9 cellular contexts compared by ENCODE assay signal in genomic region chr5:39057745-39058144, GRCh38. TPM values are rescaled to one million over a fixed set of nuclear protein-coding genes. Genes with fewer than 3 reads are reported as not detected.
DNase-seq lines count a peak whose midpoint lies in the region; ATAC-seq and TF ChIP-seq lines count a peak whose summit lies in the region.
"Had no signal": no experiment of that assay in that cellular context is flagged by ENCODE, and none has a peak within 500 bp of the region (broad histone marks: within the 10 kb centered on the region; RNA-seq: fewer than 3 reads in every experiment).

No MANE protein-coding gene starts in this region.

- H3K27ac ChIP-seq in heart right ventricle (peak overlapping the region in 5 of 10 donors; percentile 24 to 65 (median 37)), urinary bladder (ENCODE audit: low read depth) (no peak overlapping the region)

- intact Hi-C loops in heart right ventricle (cut with DNase I), result loop anchor here in 1 of 10 donors (5.0 kb wide), 1 partner anchor 35 kb away; no protein-coding TSS in a partner anchor
- intact Hi-C loops in left ventricle myocardium superior (cut with micrococcal nuclease), result no loop called here

- H3K36me3 ChIP-seq in heart right ventricle, result peaks cover 0 to 5% (median 0%) of the 10 kb centered on the region in 9 donors
- H3K36me3 ChIP-seq in urinary bladder (ENCODE audit: insufficient read depth), result peaks cover 2% of the 10 kb centered on the region

- DNase-seq in heart right ventricle, result no peak
- DNase-seq in left ventricle myocardium superior, result no peak
- no peak for DNase-seq in epithelial cell of proximal tubule (ENCODE audit: low read depth)
- DNase-seq in COLO668 (lab: John Stamatoyannopoulos, UW; ENCODE audit: unreplicated experiment), result no peak
- DNase-seq in GM03348 (ENCODE audit: low spot score), result no peak
- DNase-seq: NCI-H2171 treated with DMSO at 0.1 percent for 48 hours had no signal

- ATAC-seq in heart right ventricle, result no peak
- no peak for ATAC-seq in left ventricle myocardium superior
- peak; percentile 25 for ATAC-seq in HG03558 (IDR thresholded peaks at IDR 0.05; ENCODE audit: extremely low read depth, unreplicated experiment)
- no peak for ATAC-seq in HG02970 (IDR thresholded peaks at IDR 0.05; ENCODE audit: low FRiP score, unreplicated experiment)

- H3K4me1 ChIP-seq in heart right ventricle (peaks cover 3 to 97% (median 78%) of the 10 kb centered on the region in 9 donors), urinary bladder (ENCODE audit: insufficient read depth) (no peaks in the 10 kb centered on the region)

- no peaks in the 10 kb centered on the region for H3K27me3 ChIP-seq in heart right ventricle

- 22 to 41% methylated on average over 2 of the region's 2 CpGs for WGBS in heart right ventricle, 2 donors
- WGBS in urinary bladder, result 21% methylated on average over 2 of the region's 2 CpGs

- no peaks in the 10 kb centered on the region for H3K9me3 ChIP-seq in heart right ventricle

- no peak for TF ChIP-seq CTCF in heart right ventricle (IDR thresholded peaks at IDR 0.05)
- no peak for TF ChIP-seq CTCF in epithelial cell of proximal tubule (conservative IDR thresholded peaks at IDR 0.05; ENCODE audit: low read depth, low read length)

- H3K4me3 ChIP-seq in heart right ventricle, result peak overlapping the region in 8 of 10 donors; percentile 1 to 45 (median 28)
- H3K4me3 ChIP-seq in epithelial cell of proximal tubule (ENCODE audit: low read depth, low read length), result peak overlapping the region; percentile 26
- H3K4me3 ChIP-seq in urinary bladder (ENCODE audit: low read depth, low read length), result peak overlapping the region; percentile 14

RNA-seq across cellular contexts. Expression of gene RICTOR, which starts 16.5 kb away (rescaled TPM):
- 10 to 100 TPM; 23.2 to 88.3 (median 51.7) TPM for total RNA-seq in heart right ventricle
- polyA plus RNA-seq in heart right ventricle, result 10 to 100 TPM in 1 of 2 donors, 1 to 10 TPM in 1; 3.1 to 17.6 TPM
- 27.5 TPM for total RNA-seq in left ventricle myocardium superior
- 10.1 and 13.8 TPM in 2 replicates for total RNA-seq in epithelial cell of proximal tubule
- 122 TPM for total RNA-seq in urinary bladder
- 6.3 TPM for polyA plus RNA-seq in urinary bladder
